Comparison of ENCODE assay signal across 8 cellular contexts in the genomic region with DNA sequence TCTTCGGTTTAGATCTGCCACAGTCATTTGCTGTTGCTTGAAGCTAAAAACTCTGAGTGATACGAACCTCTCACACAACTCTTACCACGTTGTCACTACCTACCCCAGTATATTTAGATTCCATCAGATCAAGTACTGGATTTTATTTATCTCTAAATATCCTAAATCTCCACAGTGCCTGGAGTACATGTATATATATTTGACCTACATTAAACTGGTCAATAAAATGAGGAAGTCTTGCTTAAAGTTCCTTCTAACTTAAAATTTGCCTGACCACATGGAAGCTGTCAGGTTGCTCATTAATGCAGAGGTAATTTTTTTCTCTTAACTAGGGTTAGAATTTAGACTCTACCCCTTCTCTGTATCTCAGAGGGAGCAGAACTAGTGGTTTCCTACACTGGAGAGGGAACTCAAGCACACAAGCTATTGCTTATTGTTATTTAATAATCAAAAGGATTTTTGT. TPM values are rescaled to one million over a fixed set of nuclear protein-coding genes. Genes with fewer than 3 reads are reported as not detected.
A peak's percentile ranks its signal among the peaks of the same experiment; 100 is the strongest.
DNase-seq lines count a peak whose midpoint lies in the region; ATAC-seq and TF ChIP-seq lines count a peak whose summit lies in the region.

No MANE protein-coding gene starts in this region.

- ATAC-seq in GM18511 (IDR thresholded peaks at IDR 0.05; ENCODE audit: unreplicated experiment): peak; percentile 30
- peak; percentile 19 for ATAC-seq in HG02763 (IDR thresholded peaks at IDR 0.05; ENCODE audit: unreplicated experiment)

- no peak for TF ChIP-seq CTCF in neural crest cell (conservative IDR thresholded peaks at IDR 0.05)

- no peaks in the 10 kb centered on the region for H3K36me3 Mint-ChIP-seq in neural crest cell (ENCODE audit: low read depth)

- H3K4me3 Mint-ChIP-seq in neural crest cell: peak overlapping the region; percentile 12

- H3K27me3 Mint-ChIP-seq in neural crest cell (ENCODE audit: low read depth): no peaks in the 10 kb centered on the region

- H3K4me1 Mint-ChIP-seq in neural crest cell: peaks cover 47% of the 10 kb centered on the region

- H3K9me3 Mint-ChIP-seq in neural crest cell: no peaks in the 10 kb centered on the region

- peak overlapping the region; percentile 22 for H3K27ac Mint-ChIP-seq in neural crest cell (ENCODE audit: unreplicated experiment)

- DNase-seq in RPMI8226 (peak; percentile 54), neural crest cell (ENCODE audit: low read depth, low spot score) (no peak), NCI-H2029 treated with DMSO at 0.1 percent for 48 hours (lab: John Stamatoyannopoulos, UW) (no peak), NCI-H1092 treated with DMSO at 0.1 percent for 48 hours (lab: John Stamatoyannopoulos, UW) (no peak), hippocampal formation (lab: John Stamatoyannopoulos, UW) (no peak), SIG-M5 treated with dmso at 0.1 percent for 504 hours (lab: John Stamatoyannopoulos, UW; ENCODE audit: unreplicated experiment) (no peak)

RNA-seq across cellular contexts. Expression of a gene that starts 3.1 kb away (rescaled TPM):
- 0.12 TPM in 1 of 2 replicates, not detected in the other for total RNA-seq in neural crest cell
